Comparison of ENCODE assay signal across 31 cellular contexts in the genomic region with DNA sequence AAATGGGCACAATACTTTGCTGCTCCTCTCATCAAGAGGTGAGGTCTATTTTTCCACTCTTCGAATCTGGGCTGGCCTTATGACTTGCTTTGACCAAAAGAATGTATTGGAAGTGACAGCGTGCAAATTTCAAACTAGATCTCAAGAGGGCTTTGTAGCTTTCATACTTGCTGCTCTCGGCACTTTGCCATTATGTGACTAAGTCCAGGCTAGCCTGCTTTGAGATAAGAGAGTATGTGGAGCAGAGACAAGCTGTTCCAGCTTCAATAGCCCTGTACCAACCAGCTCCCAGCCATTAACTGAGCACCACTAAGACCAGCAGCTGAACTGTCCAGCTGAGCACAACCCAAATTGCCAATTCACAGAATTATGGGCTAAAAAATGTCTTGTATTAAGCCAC.
DNase-seq lines count a peak whose midpoint lies in the region; ATAC-seq and TF ChIP-seq lines count a peak whose summit lies in the region.
"Had no signal": no experiment of that assay in that cellular context is flagged by ENCODE, and none has a peak within 500 bp of the region (broad histone marks: within the 10 kb centered on the region; RNA-seq: fewer than 3 reads in every experiment).

No MANE protein-coding gene starts in this region.

- ATAC-seq in left lung (peak; percentile 62), GM19455 (IDR thresholded peaks at IDR 0.05; ENCODE audit: unreplicated experiment) (no peak), GM19467 (IDR thresholded peaks at IDR 0.05; ENCODE audit: unreplicated experiment) (no peak)
- ATAC-seq: CD8-positive, alpha-beta T cell; gastrocnemius medialis; Panc1 had no signal

- H3K36me3 ChIP-seq in left lung = no peaks in the 10 kb centered on the region
- H3K36me3 ChIP-seq: adrenal gland, BE2C, breast epithelium, colonic mucosa, gastrocnemius medialis, transverse colon had no signal

- TF ChIP-seq CTCF in cardiac fibroblast (IDR thresholded peaks at IDR 0.05; ENCODE audit: low read depth, low read length) (no peak), left lung (IDR thresholded peaks at IDR 0.05) (no peak), dorsolateral prefrontal cortex (IDR thresholded peaks at IDR 0.05 in 54 of 56, conservative IDR thresholded peaks at IDR 0.05 in 2 of 56; ENCODE audit: low read depth in 1 of 56, partially characterized antibody in 56 of 56) (no peak)

- peaks cover 0 to 4% of the 10 kb centered on the region in 2 donors for H3K9me3 ChIP-seq in left lung
- H3K9me3 ChIP-seq: adrenal gland, BE2C, breast epithelium, colonic mucosa, gastrocnemius medialis, transverse colon had no signal

- H3K27me3 ChIP-seq in left lung (no peaks in the 10 kb centered on the region), dorsolateral prefrontal cortex (no peaks in the 10 kb centered on the region)
- H3K27me3 ChIP-seq: adrenal gland, BE2C, breast epithelium, colonic mucosa, gastrocnemius medialis, hepatocyte, transverse colon had no signal

- intact Hi-C loops in left lung (cut with DNase I) = no loop called here
- intact Hi-C loops in dorsolateral prefrontal cortex (cut with DNase I) = no loop called here

- H3K4me3 ChIP-seq in cardiac fibroblast (replicated peaks in 1 of 2; ENCODE audit: low read depth in 2 of 2, low read length in 2 of 2) (no peak overlapping the region), left lung (no peak overlapping the region), dorsolateral prefrontal cortex (no peak overlapping the region)
- H3K4me3 ChIP-seq: adrenal gland, breast epithelium, colonic mucosa, gastrocnemius medialis, GM23248, hepatocyte, transverse colon had no signal

- DNase-seq in ELR (ENCODE audit: low read depth) (peak; percentile 11), OCI-M1 (lab: John Stamatoyannopoulos, UW) (peak; percentile 26), cardiac fibroblast (ENCODE audit: low read depth in 2 of 2) (peak; percentile 49 to 82), left lung (no peak), dorsolateral prefrontal cortex (no peak), cortex of kidney (lab: John Stamatoyannopoulos, UW) (no peak)
- DNase-seq: activated CD4-positive, alpha-beta memory T cell treated with anti-CD3 and anti-CD28 coated beads, Interleukin-2, amount 10 ng/mL, durations not matched to agents 7 days and 5 days; activated CD8-positive, alpha-beta memory T cell treated with anti-CD3 and anti-CD28 coated beads, Interleukin-2, amount 50 U/mL, for 4 hours; activated naive CD4-positive, alpha-beta T cell treated with anti-CD3 and anti-CD28 coated beads for 36 hours; adrenal gland; BE2C; CD8-positive, alpha-beta T cell; colonic mucosa; effector memory CD4-positive, alpha-beta T cell; gastrocnemius medialis; GDM1; GM23248; left cardiac atrium; mammary epithelial cell; NCI-H1105; NCI-H187; NCI-H2171 treated with DMSO at 0.1 percent for 48 hours; NCI-H69; stimulated activated CD4-positive, alpha-beta T cell treated with anti-CD3 and anti-CD28 coated beads, Interleukin-15, amount 100 ng/mL, for 24 hours; stimulated activated CD4-positive, alpha-beta T cell treated with anti-CD3 and anti-CD28 coated beads, Interleukin-4, amount 100 ng/mL, for 4 hours; transverse colon had no signal

- H3K4me1 ChIP-seq in left lung = no peaks in the 10 kb centered on the region
- H3K4me1 ChIP-seq: adrenal gland, BE2C, breast epithelium, colonic mucosa, gastrocnemius medialis, transverse colon had no signal

- H3K27ac ChIP-seq in left lung = no peak overlapping the region
- peak overlapping the region in 12 of 59 donors; percentile 11 to 52 (median 28) for H3K27ac ChIP-seq in dorsolateral prefrontal cortex
- H3K27ac ChIP-seq: adrenal gland, breast epithelium, colonic mucosa, gastrocnemius medialis, GM23248, hepatocyte, transverse colon had no signal

Comparison
In these comparisons a context has a peak if more than half of its experiments do, and no peak if none do; other contexts are left out.
1. DNase-seq: peak in ELR (single experiment), OCI-M1 (single experiment) and cardiac fibroblast (2 of 2); none in left lung (0 of 2), dorsolateral prefrontal cortex (0 of 10) and cortex of kidney (single experiment).